Comparison of ENCODE assay signal across 8 cellular contexts in genomic region chr6:141482773-141483172, GRCh38.
DNase-seq lines count a peak whose midpoint lies in the region; ATAC-seq and TF ChIP-seq lines count a peak whose summit lies in the region.

No MANE protein-coding gene starts in this region.

- H3K4me3 Mint-ChIP-seq in activated naive CD4-positive, alpha-beta T cell treated with anti-CD3 and anti-CD28 coated beads, Interleukin-2, amount 10 ng/mL, durations not matched to agents 7 days and 5 days, result peak overlapping the region; percentile 75
- H3K4me3 Mint-ChIP-seq in nephron progenitor cell, result no peak overlapping the region

- H3K36me3 ChIP-seq in tibial artery, result no peaks in the 10 kb centered on the region

- intact Hi-C loops in tibial artery (cut with DNase I; ENCODE audit: low total_unique reads), result no loop called here

- TF ChIP-seq CTCF in tibial artery (IDR thresholded peaks at IDR 0.05), result no peak
- no peak for TF ChIP-seq CTCF in nephron progenitor cell (IDR thresholded peaks at IDR 0.05)

- H3K4me1 ChIP-seq in tibial artery, result peaks cover 0 to 18% (median 0%) of the 10 kb centered on the region in 4 donors

- H3K27ac Mint-ChIP-seq in activated naive CD4-positive, alpha-beta T cell treated with anti-CD3 and anti-CD28 coated beads, Interleukin-2, amount 10 ng/mL, durations not matched to agents 7 days and 5 days, result peak overlapping the region; percentile 100
- H3K27ac Mint-ChIP-seq in nephron progenitor cell, result no peak overlapping the region

- H3K9me3 ChIP-seq in tibial artery, result no peaks in the 10 kb centered on the region

- no peak for DNase-seq in activated naive CD4-positive, alpha-beta T cell treated with anti-CD3 and anti-CD28 coated beads, Interleukin-2, amount 10 ng/mL, durations not matched to agents 7 days and 5 days
- no peak for DNase-seq in activated naive CD4-positive, alpha-beta T cell (lab: John Stamatoyannopoulos, UW)
- DNase-seq in SHP77 treated with DMSO at 0.1 percent for 48 hours (lab: John Stamatoyannopoulos, UW) (peak; percentile 66), fibroblast of peridontal ligament (ENCODE audit: extremely low read depth) (peak; percentile 44), tibial artery (no peak), nephron progenitor cell (no peak)

- H3K36me3 Mint-ChIP-seq in activated naive CD4-positive, alpha-beta T cell treated with anti-CD3 and anti-CD28 coated beads, Interleukin-2, amount 10 ng/mL, durations not matched to agents 7 days and 5 days, result peaks cover 27% of the 10 kb centered on the region
- H3K36me3 Mint-ChIP-seq in nephron progenitor cell (ENCODE audit: low read depth), result no peaks in the 10 kb centered on the region

- peaks cover 18% of the 10 kb centered on the region for H3K9me3 Mint-ChIP-seq in activated naive CD4-positive, alpha-beta T cell treated with anti-CD3 and anti-CD28 coated beads, Interleukin-2, amount 10 ng/mL, durations not matched to agents 7 days and 5 days
- no peaks in the 10 kb centered on the region for H3K9me3 Mint-ChIP-seq in nephron progenitor cell

- H3K27me3 Mint-ChIP-seq in activated naive CD4-positive, alpha-beta T cell treated with anti-CD3 and anti-CD28 coated beads, Interleukin-2, amount 10 ng/mL, durations not matched to agents 7 days and 5 days, result no peaks in the 10 kb centered on the region
- H3K27me3 Mint-ChIP-seq in nephron progenitor cell (ENCODE audit: low read depth, poor library complexity), result no peaks in the 10 kb centered on the region

- H3K4me3 ChIP-seq in tibial artery, result peak overlapping the region; percentile 8 to 42

- CTCF ChIA-PET in activated naive CD4-positive, alpha-beta T cell treated with anti-CD3 and anti-CD28 coated beads, Interleukin-2, amount 10 ng/mL, durations not matched to agents 7 days and 5 days (lab: Charles Lee), result interaction anchor here (1.3 to 1.5 kb wide), 2 partner anchors 13 to 31 kb away, joined by 3 read pairs; no protein-coding TSS in a partner anchor

- H3K4me1 Mint-ChIP-seq in activated naive CD4-positive, alpha-beta T cell treated with anti-CD3 and anti-CD28 coated beads, Interleukin-2, amount 10 ng/mL, durations not matched to agents 7 days and 5 days, result peaks cover 53% of the 10 kb centered on the region
- H3K4me1 Mint-ChIP-seq in nephron progenitor cell, result no peaks in the 10 kb centered on the region

- no peaks in the 10 kb centered on the region for H3K27me3 ChIP-seq in tibial artery

- H3K27ac ChIP-seq in tibial artery, result peak overlapping the region in 1 of 2 donors; percentile 30

- ATAC-seq in GM21423 (IDR thresholded peaks at IDR 0.05; ENCODE audit: unreplicated experiment) (no peak), esophagus mucosa (no peak)

Comparison
In these comparisons a context has a peak if more than half of its experiments do, and no peak if none do; other contexts are left out.
1. DNase-seq: peak in SHP77 treated with DMSO at 0.1 percent for 48 hours (single experiment) and fibroblast of peridontal ligament (single experiment); none in activated naive CD4-positive, alpha-beta T cell treated with anti-CD3 and anti-CD28 coated beads, Interleukin-2, amount 10 ng/mL, durations not matched to agents 7 days and 5 days (single experiment), activated naive CD4-positive, alpha-beta T cell (0 of 4), tibial artery (0 of 2) and nephron progenitor cell (single experiment).